1 cellular context compared by ENCODE assay signal in the genomic region with DNA sequence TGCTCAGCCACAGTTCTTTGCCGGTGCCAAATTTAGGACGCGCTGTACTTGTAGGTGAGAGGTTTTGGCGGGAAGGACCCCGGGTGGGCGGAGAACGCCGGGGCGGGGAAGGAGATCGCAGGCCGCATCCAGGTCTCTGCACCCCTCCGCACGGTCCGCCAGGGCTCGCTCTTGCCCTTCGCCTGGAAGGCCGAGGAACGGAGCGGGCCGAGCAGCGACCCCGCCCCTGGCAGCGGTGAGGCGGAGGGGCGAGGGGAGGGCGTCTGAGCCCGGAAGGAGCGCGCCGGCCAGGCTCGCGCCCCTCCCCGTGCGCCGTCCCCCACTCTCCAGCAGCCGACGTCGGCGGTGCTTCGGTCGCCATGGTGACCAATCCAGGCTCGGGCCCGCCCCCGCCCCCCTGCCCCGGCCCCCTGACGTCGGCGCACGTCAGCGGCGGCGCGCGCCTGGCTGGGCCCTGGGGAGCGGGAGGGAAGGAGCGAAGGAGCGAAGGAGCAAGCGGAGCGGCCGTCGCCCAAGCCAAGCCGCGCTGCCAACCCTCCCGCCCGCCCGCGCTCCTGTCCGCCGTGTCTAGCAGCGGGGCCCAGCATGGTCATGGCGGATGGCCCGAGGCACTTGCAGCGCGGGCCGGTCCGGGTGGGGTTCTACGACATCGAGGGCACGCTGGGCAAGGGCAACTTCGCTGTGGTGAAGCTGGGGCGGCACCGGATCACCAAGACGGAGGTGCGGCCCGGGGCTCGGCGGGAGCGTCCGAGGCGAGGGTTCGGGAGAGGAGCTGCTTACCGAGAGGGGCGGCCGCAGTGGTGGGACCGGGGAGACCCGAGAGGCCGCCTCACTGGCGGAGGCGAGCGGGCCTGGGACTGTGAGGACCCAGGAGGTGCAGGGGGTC.
A peak's percentile ranks its signal among the peaks of the same experiment; 100 is the strongest.
TF ChIP-seq lines count a peak whose summit lies in the region.

A gene (plus strand): TSS at position 471 of the 886 bp plus-strand sequence. CDS start 115 bp downstream, at position 586.

TF ChIP-seq in HEK293, 187 proteins besides CTCF, POLR2A, EP300 and RAD21 (continued from another document and continues in another):
- TF ChIP-seq, protein P1, sequence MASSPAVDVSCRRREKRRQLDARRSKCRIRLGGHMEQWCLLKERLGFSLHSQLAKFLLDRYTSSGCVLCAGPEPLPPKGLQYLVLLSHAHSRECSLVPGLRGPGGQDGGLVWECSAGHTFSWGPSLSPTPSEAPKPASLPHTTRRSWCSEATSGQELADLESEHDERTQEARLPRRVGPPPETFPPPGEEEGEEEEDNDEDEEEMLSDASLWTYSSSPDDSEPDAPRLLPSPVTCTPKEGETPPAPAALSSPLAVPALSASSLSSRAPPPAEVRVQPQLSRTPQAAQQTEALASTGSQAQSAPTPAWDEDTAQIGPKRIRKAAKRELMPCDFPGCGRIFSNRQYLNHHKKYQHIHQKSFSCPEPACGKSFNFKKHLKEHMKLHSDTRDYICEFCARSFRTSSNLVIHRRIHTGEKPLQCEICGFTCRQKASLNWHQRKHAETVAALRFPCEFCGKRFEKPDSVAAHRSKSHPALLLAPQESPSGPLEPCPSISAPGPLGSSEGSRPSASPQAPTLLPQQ (tag by site-specific recombination; IDR thresholded peaks at IDR 0.05), result peak; percentile 36
- TF ChIP-seq, protein P2, sequence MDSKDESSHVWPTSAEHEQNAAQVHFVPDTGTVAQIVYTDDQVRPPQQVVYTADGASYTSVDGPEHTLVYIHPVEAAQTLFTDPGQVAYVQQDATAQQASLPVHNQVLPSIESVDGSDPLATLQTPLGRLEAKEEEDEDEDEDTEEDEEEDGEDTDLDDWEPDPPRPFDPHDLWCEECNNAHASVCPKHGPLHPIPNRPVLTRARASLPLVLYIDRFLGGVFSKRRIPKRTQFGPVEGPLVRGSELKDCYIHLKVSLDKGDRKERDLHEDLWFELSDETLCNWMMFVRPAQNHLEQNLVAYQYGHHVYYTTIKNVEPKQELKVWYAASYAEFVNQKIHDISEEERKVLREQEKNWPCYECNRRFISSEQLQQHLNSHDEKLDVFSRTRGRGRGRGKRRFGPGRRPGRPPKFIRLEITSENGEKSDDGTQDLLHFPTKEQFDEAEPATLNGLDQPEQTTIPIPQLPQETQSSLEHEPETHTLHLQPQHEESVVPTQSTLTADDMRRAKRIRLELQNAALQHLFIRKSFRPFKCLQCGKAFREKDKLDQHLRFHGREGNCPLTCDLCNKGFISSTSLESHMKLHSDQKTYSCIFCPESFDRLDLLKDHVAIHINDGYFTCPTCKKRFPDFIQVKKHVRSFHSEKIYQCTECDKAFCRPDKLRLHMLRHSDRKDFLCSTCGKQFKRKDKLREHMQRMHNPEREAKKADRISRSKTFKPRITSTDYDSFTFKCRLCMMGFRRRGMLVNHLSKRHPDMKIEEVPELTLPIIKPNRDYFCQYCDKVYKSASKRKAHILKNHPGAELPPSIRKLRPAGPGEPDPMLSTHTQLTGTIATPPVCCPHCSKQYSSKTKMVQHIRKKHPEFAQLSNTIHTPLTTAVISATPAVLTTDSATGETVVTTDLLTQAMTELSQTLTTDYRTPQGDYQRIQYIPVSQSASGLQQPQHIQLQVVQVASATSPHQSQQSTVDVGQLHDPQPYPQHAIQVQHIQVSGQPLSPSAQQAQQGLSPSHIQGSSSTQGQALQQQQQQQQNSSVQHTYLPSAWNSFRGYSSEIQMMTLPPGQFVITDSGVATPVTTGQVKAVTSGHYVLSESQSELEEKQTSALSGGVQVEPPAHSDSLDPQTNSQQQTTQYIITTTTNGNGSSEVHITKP (tag by site-specific recombination; IDR thresholded peaks at IDR 0.05), result no peak; the same call in 1 of the 2 replicates
- TF ChIP-seq, protein P3, sequence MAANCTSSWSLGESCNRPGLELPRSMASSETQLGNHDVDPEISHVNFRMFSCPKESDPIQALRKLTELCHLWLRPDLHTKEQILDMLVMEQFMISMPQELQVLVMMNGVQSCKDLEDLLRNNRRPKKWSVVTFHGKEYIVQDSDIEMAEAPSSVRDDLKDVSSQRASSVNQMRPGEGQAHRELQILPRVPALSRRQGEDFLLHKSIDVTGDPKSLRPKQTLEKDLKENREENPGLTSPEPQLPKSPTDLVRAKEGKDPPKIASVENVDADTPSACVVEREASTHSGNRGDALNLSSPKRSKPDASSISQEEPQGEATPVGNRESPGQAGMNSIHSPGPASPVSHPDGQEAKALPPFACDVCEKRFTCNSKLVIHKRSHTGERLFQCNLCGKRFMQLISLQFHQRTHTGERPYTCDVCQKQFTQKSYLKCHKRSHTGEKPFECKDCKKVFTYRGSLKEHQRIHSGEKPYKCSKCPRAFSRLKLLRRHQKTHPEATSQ (tag by site-specific recombination; IDR thresholded peaks at IDR 0.05), result no peak
- TF ChIP-seq EGR2 (tag by site-specific recombination; IDR thresholded peaks at IDR 0.05; ENCODE audit: low read depth), result peak; percentile 90
- no peak for TF ChIP-seq ZNF248 (tag by site-specific recombination; IDR thresholded peaks at IDR 0.05)
- TF ChIP-seq ZNF23 (tag by site-specific recombination; IDR thresholded peaks at IDR 0.05; ENCODE audit: borderline replicate concordance), result no peak
- TF ChIP-seq ZNF600 (tag by site-specific recombination; IDR thresholded peaks at IDR 0.05), result no peak
- peak; percentile 38; the same call in 1 of the 2 replicates for TF ChIP-seq ZNF501 (tag by site-specific recombination; IDR thresholded peaks at IDR 0.05)
- TF ChIP-seq, protein P4, sequence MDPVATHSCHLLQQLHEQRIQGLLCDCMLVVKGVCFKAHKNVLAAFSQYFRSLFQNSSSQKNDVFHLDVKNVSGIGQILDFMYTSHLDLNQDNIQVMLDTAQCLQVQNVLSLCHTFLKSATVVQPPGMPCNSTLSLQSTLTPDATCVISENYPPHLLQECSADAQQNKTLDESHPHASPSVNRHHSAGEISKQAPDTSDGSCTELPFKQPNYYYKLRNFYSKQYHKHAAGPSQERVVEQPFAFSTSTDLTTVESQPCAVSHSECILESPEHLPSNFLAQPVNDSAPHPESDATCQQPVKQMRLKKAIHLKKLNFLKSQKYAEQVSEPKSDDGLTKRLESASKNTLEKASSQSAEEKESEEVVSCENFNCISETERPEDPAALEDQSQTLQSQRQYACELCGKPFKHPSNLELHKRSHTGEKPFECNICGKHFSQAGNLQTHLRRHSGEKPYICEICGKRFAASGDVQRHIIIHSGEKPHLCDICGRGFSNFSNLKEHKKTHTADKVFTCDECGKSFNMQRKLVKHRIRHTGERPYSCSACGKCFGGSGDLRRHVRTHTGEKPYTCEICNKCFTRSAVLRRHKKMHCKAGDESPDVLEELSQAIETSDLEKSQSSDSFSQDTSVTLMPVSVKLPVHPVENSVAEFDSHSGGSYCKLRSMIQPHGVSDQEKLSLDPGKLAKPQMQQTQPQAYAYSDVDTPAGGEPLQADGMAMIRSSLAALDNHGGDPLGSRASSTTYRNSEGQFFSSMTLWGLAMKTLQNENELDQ (tag by site-specific recombination; IDR thresholded peaks at IDR 0.05; ENCODE audit: low read depth), result no peak
- TF ChIP-seq ZFP3 (tag by site-specific recombination; IDR thresholded peaks at IDR 0.05; ENCODE audit: low read depth), result no peak
- TF ChIP-seq ZNF394 (tag by site-specific recombination; IDR thresholded peaks at IDR 0.05; ENCODE audit: borderline replicate concordance), result peak; percentile 42; the same call in 1 of the 2 replicates
- no peak for TF ChIP-seq ZNF621 (tag by site-specific recombination; IDR thresholded peaks at IDR 0.05)
- no peak for TF ChIP-seq ZNF707 (tag by site-specific recombination; IDR thresholded peaks at IDR 0.05)
- TF ChIP-seq OVOL3 (tag by site-specific recombination; IDR thresholded peaks at IDR 0.05), result no peak
- TF ChIP-seq ZNF701 (tag by site-specific recombination; IDR thresholded peaks at IDR 0.05), result no peak
- TF ChIP-seq ZNF16 (tag by site-specific recombination; IDR thresholded peaks at IDR 0.05; ENCODE audit: low read depth), result no peak
- TF ChIP-seq MZF1 (tag by site-specific recombination; IDR thresholded peaks at IDR 0.05; ENCODE audit: borderline replicate concordance), result no peak
- TF ChIP-seq ZNF311 (tag by site-specific recombination; IDR thresholded peaks at IDR 0.05; ENCODE audit: borderline replicate concordance), result no peak
- no peak for TF ChIP-seq ZNF302 (tag by site-specific recombination; IDR thresholded peaks at IDR 0.05; ENCODE audit: low read depth)
- no peak for TF ChIP-seq ZBTB21 (tag by site-specific recombination; IDR thresholded peaks at IDR 0.05)
- TF ChIP-seq ZFHX2 (tag by site-specific recombination; conservative IDR thresholded peaks at IDR 0.05), result peak; percentile 87
- no peak for TF ChIP-seq ZNF792 (tag by site-specific recombination; IDR thresholded peaks at IDR 0.05)
- no peak for TF ChIP-seq ZNF555 (tag by site-specific recombination; conservative IDR thresholded peaks at IDR 0.05)
- TF ChIP-seq ZNF571 (tag by site-specific recombination; IDR thresholded peaks at IDR 0.05), result no peak
- TF ChIP-seq, protein P5, sequence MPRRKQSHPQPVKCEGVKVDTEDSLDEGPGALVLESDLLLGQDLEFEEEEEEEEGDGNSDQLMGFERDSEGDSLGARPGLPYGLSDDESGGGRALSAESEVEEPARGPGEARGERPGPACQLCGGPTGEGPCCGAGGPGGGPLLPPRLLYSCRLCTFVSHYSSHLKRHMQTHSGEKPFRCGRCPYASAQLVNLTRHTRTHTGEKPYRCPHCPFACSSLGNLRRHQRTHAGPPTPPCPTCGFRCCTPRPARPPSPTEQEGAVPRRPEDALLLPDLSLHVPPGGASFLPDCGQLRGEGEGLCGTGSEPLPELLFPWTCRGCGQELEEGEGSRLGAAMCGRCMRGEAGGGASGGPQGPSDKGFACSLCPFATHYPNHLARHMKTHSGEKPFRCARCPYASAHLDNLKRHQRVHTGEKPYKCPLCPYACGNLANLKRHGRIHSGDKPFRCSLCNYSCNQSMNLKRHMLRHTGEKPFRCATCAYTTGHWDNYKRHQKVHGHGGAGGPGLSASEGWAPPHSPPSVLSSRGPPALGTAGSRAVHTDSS (tag by site-specific recombination; IDR thresholded peaks at IDR 0.05), result no peak
- TF ChIP-seq ZNF175 (tag by site-specific recombination; IDR thresholded peaks at IDR 0.05), result no peak
- TF ChIP-seq GLIS1 (tag by site-specific recombination; IDR thresholded peaks at IDR 0.05), result peak; percentile 43; the same call in 1 of the 2 replicates
- TF ChIP-seq ZSCAN30 (tag by site-specific recombination; IDR thresholded peaks at IDR 0.05), result peak; percentile 93
- no peak for TF ChIP-seq ZNF146 (tag by site-specific recombination; IDR thresholded peaks at IDR 0.05)
- TF ChIP-seq, protein P6, sequence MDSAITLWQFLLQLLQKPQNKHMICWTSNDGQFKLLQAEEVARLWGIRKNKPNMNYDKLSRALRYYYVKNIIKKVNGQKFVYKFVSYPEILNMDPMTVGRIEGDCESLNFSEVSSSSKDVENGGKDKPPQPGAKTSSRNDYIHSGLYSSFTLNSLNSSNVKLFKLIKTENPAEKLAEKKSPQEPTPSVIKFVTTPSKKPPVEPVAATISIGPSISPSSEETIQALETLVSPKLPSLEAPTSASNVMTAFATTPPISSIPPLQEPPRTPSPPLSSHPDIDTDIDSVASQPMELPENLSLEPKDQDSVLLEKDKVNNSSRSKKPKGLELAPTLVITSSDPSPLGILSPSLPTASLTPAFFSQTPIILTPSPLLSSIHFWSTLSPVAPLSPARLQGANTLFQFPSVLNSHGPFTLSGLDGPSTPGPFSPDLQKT (IDR thresholded peaks at IDR 0.05; ENCODE audit: borderline replicate concordance, low read depth, low read length), result no peak
- no peak for TF ChIP-seq ZNF549 (tag by site-specific recombination; IDR thresholded peaks at IDR 0.05)
- TF ChIP-seq ZNF837 (tag by site-specific recombination; IDR thresholded peaks at IDR 0.05), result no peak
- TF ChIP-seq WT1 (tag by site-specific recombination; IDR thresholded peaks at IDR 0.05), result no peak; the same call in 1 of the 2 replicates
- no peak for TF ChIP-seq ZNF585B (tag by site-specific recombination; IDR thresholded peaks at IDR 0.05)
- TF ChIP-seq ZNF521 (tag by site-specific recombination; IDR thresholded peaks at IDR 0.05), result no peak
- TF ChIP-seq ZNF561 (tag by site-specific recombination; IDR thresholded peaks at IDR 0.05; ENCODE audit: borderline replicate concordance), result 0 out of 2 replicates have a peak, but pooled peaks have one; percentile 62
- TF ChIP-seq ZNF768 (tag by site-specific recombination; IDR thresholded peaks at IDR 0.05), result no peak
- peak; percentile 77 for TF ChIP-seq KLF10 (tag by site-specific recombination; IDR thresholded peaks at IDR 0.05)
- peak; percentile 21; the same call in 1 of the 2 replicates for TF ChIP-seq ZIC2 (tag by site-specific recombination; IDR thresholded peaks at IDR 0.05)
- peak; percentile 43 for TF ChIP-seq SP7 (tag by site-specific recombination; IDR thresholded peaks at IDR 0.05)
- TF ChIP-seq, protein P7, sequence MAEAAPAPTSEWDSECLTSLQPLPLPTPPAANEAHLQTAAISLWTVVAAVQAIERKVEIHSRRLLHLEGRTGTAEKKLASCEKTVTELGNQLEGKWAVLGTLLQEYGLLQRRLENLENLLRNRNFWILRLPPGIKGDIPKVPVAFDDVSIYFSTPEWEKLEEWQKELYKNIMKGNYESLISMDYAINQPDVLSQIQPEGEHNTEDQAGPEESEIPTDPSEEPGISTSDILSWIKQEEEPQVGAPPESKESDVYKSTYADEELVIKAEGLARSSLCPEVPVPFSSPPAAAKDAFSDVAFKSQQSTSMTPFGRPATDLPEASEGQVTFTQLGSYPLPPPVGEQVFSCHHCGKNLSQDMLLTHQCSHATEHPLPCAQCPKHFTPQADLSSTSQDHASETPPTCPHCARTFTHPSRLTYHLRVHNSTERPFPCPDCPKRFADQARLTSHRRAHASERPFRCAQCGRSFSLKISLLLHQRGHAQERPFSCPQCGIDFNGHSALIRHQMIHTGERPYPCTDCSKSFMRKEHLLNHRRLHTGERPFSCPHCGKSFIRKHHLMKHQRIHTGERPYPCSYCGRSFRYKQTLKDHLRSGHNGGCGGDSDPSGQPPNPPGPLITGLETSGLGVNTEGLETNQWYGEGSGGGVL (tag by site-specific recombination; IDR thresholded peaks at IDR 0.05), result peak; percentile 22
- no peak for TF ChIP-seq ZBTB1 (tag by site-specific recombination; IDR thresholded peaks at IDR 0.05)
- TF ChIP-seq YY1 (tag by site-specific recombination; IDR thresholded peaks at IDR 0.05), result peak; percentile 55; the same call in 1 of the 2 replicates
- TF ChIP-seq ZNF76 (tag by site-specific recombination; IDR thresholded peaks at IDR 0.05; ENCODE audit: borderline replicate concordance, low read depth), result no peak
- TF ChIP-seq, protein P8, sequence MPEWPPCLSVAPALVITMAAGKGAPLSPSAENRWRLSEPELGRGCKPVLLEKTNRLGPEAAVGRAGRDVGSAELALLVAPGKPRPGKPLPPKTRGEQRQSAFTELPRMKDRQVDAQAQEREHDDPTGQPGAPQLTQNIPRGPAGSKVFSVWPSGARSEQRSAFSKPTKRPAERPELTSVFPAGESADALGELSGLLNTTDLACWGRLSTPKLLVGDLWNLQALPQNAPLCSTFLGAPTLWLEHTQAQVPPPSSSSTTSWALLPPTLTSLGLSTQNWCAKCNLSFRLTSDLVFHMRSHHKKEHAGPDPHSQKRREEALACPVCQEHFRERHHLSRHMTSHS (tag by site-specific recombination; IDR thresholded peaks at IDR 0.05), result no peak
- TF ChIP-seq, protein P9, sequence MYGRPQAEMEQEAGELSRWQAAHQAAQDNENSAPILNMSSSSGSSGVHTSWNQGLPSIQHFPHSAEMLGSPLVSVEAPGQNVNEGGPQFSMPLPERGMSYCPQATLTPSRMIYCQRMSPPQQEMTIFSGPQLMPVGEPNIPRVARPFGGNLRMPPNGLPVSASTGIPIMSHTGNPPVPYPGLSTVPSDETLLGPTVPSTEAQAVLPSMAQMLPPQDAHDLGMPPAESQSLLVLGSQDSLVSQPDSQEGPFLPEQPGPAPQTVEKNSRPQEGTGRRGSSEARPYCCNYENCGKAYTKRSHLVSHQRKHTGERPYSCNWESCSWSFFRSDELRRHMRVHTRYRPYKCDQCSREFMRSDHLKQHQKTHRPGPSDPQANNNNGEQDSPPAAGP (tag by site-specific recombination; IDR thresholded peaks at IDR 0.05), result peak; percentile 74; the same call in 1 of the 2 replicates
- TF ChIP-seq ZNF776 (tag by site-specific recombination; IDR thresholded peaks at IDR 0.05; ENCODE audit: borderline replicate concordance), result no peak
